ENCODE assay signal across 11 cellular contexts in genomic region chr10:22379059-22379458, GRCh38. TPM values are rescaled to one million over a fixed set of nuclear protein-coding genes. Genes with fewer than 3 reads are reported as not detected.
DNase-seq lines count a peak whose midpoint lies in the region; ATAC-seq and TF ChIP-seq lines count a peak whose summit lies in the region.
"Had no signal": no experiment of that assay in that cellular context is flagged by ENCODE, and none has a peak within 500 bp of the region (broad histone marks: within the 10 kb centered on the region; RNA-seq: fewer than 3 reads in every experiment).

No MANE protein-coding gene starts in this region.

- peaks cover 16% of the 10 kb centered on the region for H3K4me1 ChIP-seq in HUES64 (ENCODE audit: insufficient read depth, low read length)
- no peaks in the 10 kb centered on the region for H3K4me1 ChIP-seq in mesendoderm (ENCODE audit: control insufficient read depth, low read depth, low read length)
- H3K4me1 ChIP-seq: parathyroid adenoma had no signal

- H3K9ac ChIP-seq in HUES64 (ENCODE audit: low read depth, low read length) (no peak overlapping the region), neural cell (ENCODE audit: low read length) (peak overlapping the region; percentile 53), mesendoderm (ENCODE audit: low read length) (no peak overlapping the region)
- H3K9ac ChIP-seq: parathyroid adenoma had no signal

- H3K27ac ChIP-seq in HUES64 (ENCODE audit: low read depth, low read length) (peak overlapping the region; percentile 45; the same call in 1 of the 2 replicates), neural cell (ENCODE audit: low read length) (peak overlapping the region; percentile 81), mesendoderm (ENCODE audit: low read depth, low read length) (no peak overlapping the region)
- H3K27ac ChIP-seq: parathyroid adenoma had no signal

- intact Hi-C loops in posterior vena cava (cut with DNase I): no loop called here

- no peak for DNase-seq in erythroblast (lab: John Stamatoyannopoulos, UW)
- no peak for DNase-seq in posterior vena cava (ENCODE audit: low spot score)
- no peak for DNase-seq in mesendoderm
- DNase-seq in amniotic stem cell (lab: John Stamatoyannopoulos, UW): no peak
- DNase-seq: IMR-90 had no signal

- no peaks in the 10 kb centered on the region for H3K9me3 ChIP-seq in HUES64 (ENCODE audit: insufficient read depth, low read depth, low read length)
- no peaks in the 10 kb centered on the region for H3K9me3 ChIP-seq in neural cell (ENCODE audit: low read length)

- peak overlapping the region; percentile 2 for H3K4me2 ChIP-seq in neural cell (ENCODE audit: low read length)
- no peak overlapping the region for H3K4me2 ChIP-seq in mesendoderm (ENCODE audit: low read length)

- ATAC-seq in GM18498 (IDR thresholded peaks at IDR 0.05; ENCODE audit: unreplicated experiment) (peak; percentile 65), GM21619 (IDR thresholded peaks at IDR 0.05; ENCODE audit: unreplicated experiment) (peak; percentile 46)

- H3K36me3 ChIP-seq in HUES64 (ENCODE audit: insufficient read depth, low read length) (no peaks in the 10 kb centered on the region), neural cell (ENCODE audit: insufficient read depth, low read length) (no peaks in the 10 kb centered on the region), mesendoderm (ENCODE audit: control insufficient read depth, insufficient read depth, low read length) (no peaks in the 10 kb centered on the region)

- H2BK120ac ChIP-seq in mesendoderm (ENCODE audit: low read depth, low read length): no peak overlapping the region

- no peaks in the 10 kb centered on the region for H3K9me2 ChIP-seq in neural cell (ENCODE audit: insufficient read depth, low read length)

- TF ChIP-seq CTCF in neural cell (IDR thresholded peaks at IDR 0.05; ENCODE audit: poor library complexity, severe bottlenecking): no peak

- H3K79me2 ChIP-seq in neural cell (replicated peaks; ENCODE audit: insufficient read depth, low read length) (no peaks in the 10 kb centered on the region), mesendoderm (ENCODE audit: control insufficient read depth, insufficient read depth, low read length) (no peaks in the 10 kb centered on the region)
- H3K79me2 ChIP-seq: parathyroid adenoma had no signal

- no peak for TF ChIP-seq RAD21 in neural cell (conservative IDR thresholded peaks at IDR 0.05)

- no peaks in the 10 kb centered on the region for H3K79me1 ChIP-seq in mesendoderm (ENCODE audit: low read length)

- H2AK5ac ChIP-seq in mesendoderm (ENCODE audit: low read length): no peak overlapping the region

- no peak for TF ChIP-seq POLR2A in erythroblast (IDR thresholded peaks at IDR 0.05; ENCODE audit: low read length)

- H3K4me3 ChIP-seq in HUES64 (ENCODE audit: low read length): no peak overlapping the region
- H3K4me3 ChIP-seq in neural cell (ENCODE audit: low read length): peak overlapping the region; percentile 13
- H3K4me3 ChIP-seq in mesendoderm (ENCODE audit: low read length): no peak overlapping the region

- no peak overlapping the region for H3K4ac ChIP-seq in mesendoderm (ENCODE audit: low read depth, low read length)

- WGBS in HUES64: 51% methylated on average over 2 of the region's 3 CpGs
- WGBS in mesendoderm (ENCODE audit: extremely low coverage, insufficient coverage, low lambda C conversion rate): no CpG with 5 or more reads among the region's 3 CpGs

- no peaks in the 10 kb centered on the region for H4K20me1 ChIP-seq in neural cell (ENCODE audit: insufficient read depth)

- H3F3A ChIP-seq in neural cell (ENCODE audit: insufficient read depth, low read length, poor library complexity, severe bottlenecking): no peaks in the 10 kb centered on the region

- H3K18ac ChIP-seq in mesendoderm (ENCODE audit: low read length): no peak overlapping the region

- H3K56ac ChIP-seq in mesendoderm (ENCODE audit: low read length): no peak overlapping the region

- TF ChIP-seq EP300 in neural cell (conservative IDR thresholded peaks at IDR 0.05; ENCODE audit: poor library complexity, severe bottlenecking): peak; percentile 51

- H3K27me3 ChIP-seq in HUES64 (ENCODE audit: insufficient read depth, low read length) (no peaks in the 10 kb centered on the region), neural cell (ENCODE audit: insufficient read depth, low read depth, low read length) (no peaks in the 10 kb centered on the region), mesendoderm (ENCODE audit: insufficient read depth, low read length, poor library complexity) (no peaks in the 10 kb centered on the region)

- H4K8ac ChIP-seq in mesendoderm (ENCODE audit: low read depth, low read length): no peak overlapping the region

- H2AFZ ChIP-seq in neural cell (ENCODE audit: low read depth, low read length): no peak overlapping the region
- H2AFZ ChIP-seq: parathyroid adenoma had no signal

- H2BK15ac ChIP-seq in mesendoderm (replicated peaks; ENCODE audit: low read depth): no peak overlapping the region

- no peak overlapping the region for H4K5ac ChIP-seq in mesendoderm (ENCODE audit: low read length)

- H2BK5ac ChIP-seq in mesendoderm (ENCODE audit: low read length): no peak overlapping the region

- H3K23ac ChIP-seq in mesendoderm (ENCODE audit: low read length): no peak overlapping the region

TF ChIP-seq in neural cell, 6 proteins besides CTCF, POLR2A, EP300 and RAD21:
- TF ChIP-seq POLR2AphosphoS5 (IDR thresholded peaks at IDR 0.05) (peak; percentile 51), TAF1 (IDR thresholded peaks at IDR 0.05; ENCODE audit: low read depth) (peak; percentile 41), SMC3 (conservative IDR thresholded peaks at IDR 0.05; ENCODE audit: poor library complexity) (no peak), REST (IDR thresholded peaks at IDR 0.05; ENCODE audit: borderline replicate concordance) (no peak), MXI1 (conservative IDR thresholded peaks at IDR 0.05; ENCODE audit: poor library complexity, severe bottlenecking) (no peak), EZH2 (IDR thresholded peaks at IDR 0.05; ENCODE audit: borderline replicate concordance, insufficient read depth, low read length, poor library complexity, severe bottlenecking) (no peak)

RNA-seq across cellular contexts. Expression of gene SPAG6, which starts 33.8 kb away (rescaled TPM):
- 0.30 TPM for polyA plus RNA-seq in HUES64 (2013, experiment 1 of 2)
- 0.51 TPM for polyA plus RNA-seq in HUES64 (2013, experiment 2 of 2)
- 0.36 TPM in 1 of 2 replicates, not detected in the other for polyA plus RNA-seq in neural cell
- polyA minus RNA-seq in neural cell: 0.35 TPM in 1 of 2 replicates, not detected in the other
- not detected for total RNA-seq in posterior vena cava
- polyA plus RNA-seq in mesendoderm (2013, experiment 1 of 2): 0.10 TPM
- 0.06 TPM for polyA plus RNA-seq in mesendoderm (2013, experiment 2 of 2)
- total RNA-seq: fibroblast of lung, IMR-90 had no signal
- polyA plus RNA-seq: fibroblast of lung, IMR-90 had no signal

RNA-seq across cellular contexts. Expression of gene BMI1, which starts 58.2 kb away (rescaled TPM):
- polyA plus RNA-seq in HUES64 (2013, experiment 1 of 2): 8.6 TPM
- polyA plus RNA-seq in HUES64 (2013, experiment 2 of 2): 11.0 TPM
- polyA plus RNA-seq in neural cell: 67.3 and 86.8 TPM in 2 replicates
- polyA minus RNA-seq in neural cell: 60.9 and 68.6 TPM in 2 replicates
- 10 to 100 TPM; 56.5 to 71.7 TPM for total RNA-seq in posterior vena cava
- polyA plus RNA-seq in mesendoderm (2013, experiment 1 of 2): 5.0 TPM
- 4.8 TPM for polyA plus RNA-seq in mesendoderm (2013, experiment 2 of 2)
